ENCODE assay signal across 12 cellular contexts in genomic region chr11:76667271-76667818, GRCh38. TPM values are rescaled to one million over a fixed set of nuclear protein-coding genes. Genes with fewer than 3 reads are reported as not detected.
DNase-seq lines count a peak whose midpoint lies in the region; ATAC-seq and TF ChIP-seq lines count a peak whose summit lies in the region.
"Had no signal": no experiment of that assay in that cellular context is flagged by ENCODE, and none has a peak within 500 bp of the region (broad histone marks: within the 10 kb centered on the region; RNA-seq: fewer than 3 reads in every experiment).

No MANE protein-coding gene starts in this region.

- H3K9me3 Mint-ChIP-seq in T-cell (no peaks in the 10 kb centered on the region), glutamatergic neuron (ENCODE audit: unreplicated experiment) (peaks cover 3% of the 10 kb centered on the region)
- H3K9me3 Mint-ChIP-seq: CD4-positive, alpha-beta memory T cell had no signal

- CTCF ChIA-PET in T-cell (lab: Charles Lee): no interaction called here

- H3K4me1 Mint-ChIP-seq in T-cell: peaks cover 37 to 59% (median 40%) of the 10 kb centered on the region in 3 donors
- H3K4me1 Mint-ChIP-seq in glutamatergic neuron (ENCODE audit: low read depth, unreplicated experiment): peaks cover 8% of the 10 kb centered on the region

- H3K27me3 Mint-ChIP-seq in T-cell (peaks cover 28 to 30% of the 10 kb centered on the region in 2 donors), glutamatergic neuron (ENCODE audit: unreplicated experiment) (peaks cover 2% of the 10 kb centered on the region)

- no peaks in the 10 kb centered on the region for H3K9me3 ChIP-seq in BLaER1

- peak overlapping the region in 1 of 2 donors; percentile 36 for H3K27ac Mint-ChIP-seq in T-cell
- H3K27ac Mint-ChIP-seq in glutamatergic neuron (ENCODE audit: unreplicated experiment): no peak overlapping the region
- H3K27ac Mint-ChIP-seq: activated naive CD8-positive, alpha-beta T cell had no signal

- H4K20me1 ChIP-seq in BLaER1: peaks cover 28% of the 10 kb centered on the region

- no peak overlapping the region for H3K27ac ChIP-seq in BLaER1
- H3K27ac ChIP-seq: epithelial cell of prostate had no signal

- intact Hi-C loops in sciatic nerve (cut with DNase I): loop anchor here (10.0 kb wide), 1 partner anchor 93 kb away; no protein-coding TSS in a partner anchor

- H3K4me3 Mint-ChIP-seq in T-cell: peak overlapping the region; percentile 26 to 51 (median 29)
- H3K4me3 Mint-ChIP-seq in glutamatergic neuron (ENCODE audit: unreplicated experiment): no peak overlapping the region

- no peak for TF ChIP-seq CTCF in glutamatergic neuron (IDR thresholded peaks at IDR 0.05; ENCODE audit: partially characterized antibody, unreplicated experiment)

- H3K4me1 ChIP-seq in BLaER1: peaks cover 99% of the 10 kb centered on the region

- no peaks in the 10 kb centered on the region for H3K36me3 ChIP-seq in BLaER1

- no peak overlapping the region for H3K9ac ChIP-seq in BLaER1

- H3K36me3 Mint-ChIP-seq in T-cell (no peaks in the 10 kb centered on the region), glutamatergic neuron (ENCODE audit: unreplicated experiment) (no peaks in the 10 kb centered on the region)
- H3K36me3 Mint-ChIP-seq: activated naive CD8-positive, alpha-beta T cell; CD4-positive, alpha-beta memory T cell had no signal

- POLR2A ChIA-PET in T-cell (lab: Charles Lee): no interaction called here

- DNase-seq in T-cell (no peak), glutamatergic neuron (peak; percentile 6), sciatic nerve (ENCODE audit: low spot score) (peak; percentile 52), NCI-H526 (lab: John Stamatoyannopoulos, UW) (no peak), cortex of kidney (lab: John Stamatoyannopoulos, UW) (no peak)
- DNase-seq in activated naive CD4-positive, alpha-beta T cell (lab: John Stamatoyannopoulos, UW): no peak
- DNase-seq: CD4-positive, alpha-beta memory T cell; kidney glomerular epithelial cell had no signal

- no peak for ATAC-seq in T-cell (replicated peaks in 1 of 4)
- no peak for ATAC-seq in sciatic nerve
- ATAC-seq in GM21737 (IDR thresholded peaks at IDR 0.05; ENCODE audit: unreplicated experiment): no peak

- H3K4me3 ChIP-seq in BLaER1: no peak overlapping the region

- H3K27me3 ChIP-seq in BLaER1: peaks cover 43% of the 10 kb centered on the region

- H3K4me2 ChIP-seq in BLaER1: peak overlapping the region; percentile 95

RNA-seq across cellular contexts. Expression of gene LRRC32, which starts 3.2 kb away (rescaled TPM):
- total RNA-seq in T-cell (1 to 10 TPM in 3 of 5 donors, under 1 TPM in 2; 0.77 to 3.6 (median 2.2) TPM), glutamatergic neuron (ENCODE audit: unreplicated experiment) (0.39 TPM), sciatic nerve (192 TPM)

Comparison
In these comparisons a context has a peak if more than half of its experiments do, and no peak if none do; other contexts are left out.
1. DNase-seq: peak in glutamatergic neuron (single experiment) and sciatic nerve (single experiment); none in T-cell (0 of 34), NCI-H526 (0 of 2), activated naive CD4-positive, alpha-beta T cell (0 of 4) and cortex of kidney (single experiment).
2. RNA of gene LRRC32, which starts 3.2 kb away (total RNA-seq): 192 TPM in sciatic nerve (single experiment); 0.77 to 3.6 TPM in T-cell and 0.39 TPM in glutamatergic neuron (single experiment); every median in the first group is over 10 times any median in the second.